In the genomic region with DNA sequence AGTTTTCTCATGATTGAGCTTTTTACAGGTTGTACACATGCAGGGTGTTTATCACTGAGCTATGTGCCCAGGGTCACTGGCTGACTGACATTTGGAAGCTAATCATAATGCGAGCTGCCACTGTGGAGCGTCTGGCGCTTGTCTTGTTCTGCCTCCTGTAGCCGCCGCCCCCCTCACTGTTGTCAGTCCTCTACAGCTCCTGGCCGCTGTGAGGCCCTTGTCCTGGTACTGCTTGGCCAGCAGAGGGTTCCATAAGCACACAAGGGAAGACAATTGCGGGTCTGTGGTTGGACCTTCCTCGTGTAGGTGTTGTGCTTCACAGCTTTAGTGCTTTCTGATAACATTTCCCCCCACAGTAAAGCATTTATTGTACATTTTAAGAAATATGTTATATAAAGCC, we compare ENCODE assay signal across 8 cellular contexts.
A peak's percentile ranks its signal among the peaks of the same experiment; 100 is the strongest.
DNase-seq lines count a peak whose midpoint lies in the region; ATAC-seq and TF ChIP-seq lines count a peak whose summit lies in the region.

No MANE protein-coding gene starts in this region.

- H3K56ac ChIP-seq in H9 (ENCODE audit: insufficient read length, low read depth, low read length): no peak overlapping the region

- peak; percentile 68 for TF ChIP-seq CTCF in H9 (conservative IDR thresholded peaks at IDR 0.05)

- no peak overlapping the region for H2BK12ac ChIP-seq in H9 (ENCODE audit: insufficient read length, low read depth, low read length)

- H4K20me1 ChIP-seq in H9 (ENCODE audit: control insufficient read depth, insufficient read depth, insufficient read length): no peaks in the 10 kb centered on the region

- H3K4me1 ChIP-seq in H9 (ENCODE audit: insufficient read depth, low read length): no peaks in the 10 kb centered on the region

- H4K8ac ChIP-seq in H9 (replicated peaks; ENCODE audit: insufficient read length, low read depth, low read length): no peak overlapping the region

- no peak overlapping the region for H2AK5ac ChIP-seq in H9 (ENCODE audit: insufficient read length, low read length)

- no peak overlapping the region for H3K18ac ChIP-seq in H9 (ENCODE audit: insufficient read length, low read depth, low read length)

- peaks cover 2 to 4% of the 10 kb centered on the region in 2 experiments; a peak in 1 of 4 replicates for H3K4me1 Mint-ChIP-seq in H9

- H2BK5ac ChIP-seq in H9 (ENCODE audit: insufficient read length, low read length): no peak overlapping the region

- no peak overlapping the region for H2BK15ac ChIP-seq in H9 (ENCODE audit: low read depth, low read length)

- no peak overlapping the region for H3K4me2 ChIP-seq in H9 (ENCODE audit: insufficient read depth, insufficient read length, low read length)

- no peaks in the 10 kb centered on the region; the same call in 1 of the 2 replicates for H3K27me3 Mint-ChIP-seq in H9 (ENCODE audit: low read depth)

- DNase-seq in H9 (peak; percentile 88), SHP77 treated with DMSO at 0.1 percent for 48 hours (lab: John Stamatoyannopoulos, UW) (peak; percentile 16), globus pallidus (ENCODE audit: low spot score) (peak; percentile 80), pons (ENCODE audit: low spot score) (peak; percentile 80), NCI-H2171 (lab: John Stamatoyannopoulos, UW) (no peak)

- H4K5ac ChIP-seq in H9 (ENCODE audit: insufficient read length, low read depth, low read length): no peak overlapping the region

- H3K23ac ChIP-seq in H9 (ENCODE audit: insufficient read length, low read depth, low read length): no peak overlapping the region

- H2AFZ ChIP-seq in H9 (ENCODE audit: low read length): no peak overlapping the region

- peaks cover 4 to 7% of the 10 kb centered on the region in 2 experiments; a peak in 4 of 5 replicates for H3K9me3 Mint-ChIP-seq in H9

- no peak overlapping the region for H2BK20ac ChIP-seq in H9 (ENCODE audit: low read depth, low read length, poor library complexity, severe bottlenecking)

- no peak overlapping the region for H3K4me3 Mint-ChIP-seq in H9

- H3T11ph ChIP-seq in H9 (ENCODE audit: low read length): no peak overlapping the region

- no peak overlapping the region for H3K4ac ChIP-seq in H9 (ENCODE audit: low read depth, low read length)

- no peaks in the 10 kb centered on the region for H3K27me3 ChIP-seq in H9 (ENCODE audit: insufficient read depth, low read length)

- no peak overlapping the region for H3K27ac Mint-ChIP-seq in H9

- no peak overlapping the region for H3K9ac ChIP-seq in H9 (ENCODE audit: extremely low read depth, insufficient read length, low read length)

- H3K27ac ChIP-seq in H9 (ENCODE audit: insufficient read length, low read depth, low read length): no peak overlapping the region

- no peak overlapping the region for H2BK120ac ChIP-seq in H9 (ENCODE audit: low read depth, low read length, poor library complexity, severe bottlenecking)

- no CpG with 5 or more reads among the region's 8 CpGs for WGBS in H9 (ENCODE audit: extremely low coverage, insufficient read length, low lambda C conversion rate)

- no peak overlapping the region for H3K14ac ChIP-seq in H9 (ENCODE audit: insufficient read depth, low read length)

- H3K36me3 Mint-ChIP-seq in H9 (ENCODE audit: insufficient read depth in 1 of 3, low read depth in 3 of 3): peaks cover 21 to 46% (median 41%) of the 10 kb centered on the region in 3 experiments

- H4K91ac ChIP-seq in H9 (ENCODE audit: insufficient read length, low read depth, low read length): no peak overlapping the region

- no peaks in the 10 kb centered on the region for H3K9me3 ChIP-seq in H9 (ENCODE audit: control insufficient read depth, low read depth, low read length)

- no peaks in the 10 kb centered on the region for H3K23me2 ChIP-seq in H9 (ENCODE audit: insufficient read length, low read depth, low read length, poor library complexity, severe bottlenecking)

- ATAC-seq in GM18870 (IDR thresholded peaks at IDR 0.05; ENCODE audit: unreplicated experiment) (no peak), GM21619 (IDR thresholded peaks at IDR 0.05; ENCODE audit: unreplicated experiment) (no peak), HG03342 (IDR thresholded peaks at IDR 0.05; ENCODE audit: unreplicated experiment) (no peak)

- no peaks in the 10 kb centered on the region for H3K79me1 ChIP-seq in H9 (ENCODE audit: insufficient read depth, low read depth, low read length, poor library complexity, severe bottlenecking)

- H3K79me2 ChIP-seq in H9 (ENCODE audit: insufficient read depth, low read length): no peaks in the 10 kb centered on the region
